Comparison of ENCODE assay signal across 12 cellular contexts in the genomic region with DNA sequence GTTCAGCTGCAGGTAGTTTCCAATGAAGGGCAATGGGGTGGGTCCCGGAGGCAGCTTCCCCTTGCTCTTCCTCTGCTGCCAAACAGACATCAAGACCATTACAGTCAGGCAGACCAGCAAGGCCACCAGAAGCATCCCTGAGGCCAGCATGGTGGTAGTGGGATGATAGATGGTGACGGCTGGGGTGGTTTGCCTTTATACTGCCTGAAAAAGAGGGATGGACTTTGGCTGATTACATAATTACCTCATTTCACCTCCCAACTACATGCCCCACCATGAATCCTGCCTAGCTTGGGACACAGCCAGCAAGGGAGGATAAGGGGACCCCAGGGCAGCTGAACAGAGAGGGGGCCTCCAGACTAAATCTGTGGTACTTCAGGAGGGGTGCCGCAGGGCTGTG. TPM values are rescaled to one million over a fixed set of nuclear protein-coding genes. Genes with fewer than 3 reads are reported as not detected.
"Had no signal": no experiment of that assay in that cellular context is flagged by ENCODE, and none has a peak within 500 bp of the region (broad histone marks: within the 10 kb centered on the region; RNA-seq: fewer than 3 reads in every experiment).

A gene with protein sequence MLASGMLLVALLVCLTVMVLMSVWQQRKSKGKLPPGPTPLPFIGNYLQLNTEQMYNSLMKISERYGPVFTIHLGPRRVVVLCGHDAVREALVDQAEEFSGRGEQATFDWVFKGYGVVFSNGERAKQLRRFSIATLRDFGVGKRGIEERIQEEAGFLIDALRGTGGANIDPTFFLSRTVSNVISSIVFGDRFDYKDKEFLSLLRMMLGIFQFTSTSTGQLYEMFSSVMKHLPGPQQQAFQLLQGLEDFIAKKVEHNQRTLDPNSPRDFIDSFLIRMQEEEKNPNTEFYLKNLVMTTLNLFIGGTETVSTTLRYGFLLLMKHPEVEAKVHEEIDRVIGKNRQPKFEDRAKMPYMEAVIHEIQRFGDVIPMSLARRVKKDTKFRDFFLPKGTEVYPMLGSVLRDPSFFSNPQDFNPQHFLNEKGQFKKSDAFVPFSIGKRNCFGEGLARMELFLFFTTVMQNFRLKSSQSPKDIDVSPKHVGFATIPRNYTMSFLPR (minus strand): TSS at position 171 of the 400 bp plus-strand sequence. CDS start 21 bp downstream, at position 150.

RNA-seq across cellular contexts. Expression of the gene that starts here (rescaled TPM):
- total RNA-seq: chondrocyte, dermis blood vessel endothelial cell, esophagus squamous epithelium, heart right ventricle, lower leg skin, lung microvascular endothelial cell, neural crest cell, osteoblast, progenitor cell of endocrine pancreas, sciatic nerve, testis, urinary bladder had no signal
- polyA plus RNA-seq: heart right ventricle had no signal
